Comparison of ENCODE assay signal across 1 cellular context in genomic region chr1:42873670-42874069, GRCh38.
TF ChIP-seq lines count a peak whose summit lies in the region.

No MANE protein-coding gene starts in this region.

TF ChIP-seq in K562, 482 proteins besides CTCF, POLR2A, EP300 and RAD21 (continued from another document and continues in another):
- TF ChIP-seq HINFP (tag; conservative IDR thresholded peaks at IDR 0.05; ENCODE audit: low read depth) (no peak), CBX8 (IDR thresholded peaks at IDR 0.05; ENCODE audit: borderline replicate concordance, extremely low read depth, low read depth, low read length, poor library complexity, severe bottlenecking) (no peak), ZKSCAN1 (IDR thresholded peaks at IDR 0.05; ENCODE audit: low read depth, low read length) (no peak), BRCA1 (IDR thresholded peaks at IDR 0.05) (no peak), BRCA1 (CRISPR knock-in tag; IDR thresholded peaks at IDR 0.05) (no peak), ZNF395 (CRISPR knock-in tag; IDR thresholded peaks at IDR 0.05) (no peak), KDM1A (IDR thresholded peaks at IDR 0.05) (peak; percentile 72 to 82), OTX1 (CRISPR knock-in tag; IDR thresholded peaks at IDR 0.05) (no peak), ZNF212 (CRISPR knock-in tag; IDR thresholded peaks at IDR 0.05) (no peak), GATA2 (CRISPR knock-in tag; IDR thresholded peaks at IDR 0.05) (0 out of 2 replicates have a peak, but pooled peaks have one; percentile 14), HNRNPUL1 (IDR thresholded peaks at IDR 0.05; ENCODE audit: low read length) (no peak), NCOA1 (IDR thresholded peaks at IDR 0.05; ENCODE audit: low read depth) (no peak), MCM5 (IDR thresholded peaks at IDR 0.05; ENCODE audit: low read depth) (no peak), ZBTB17 (CRISPR knock-in tag; IDR thresholded peaks at IDR 0.05) (no peak), CEBPZ (IDR thresholded peaks at IDR 0.05; ENCODE audit: borderline replicate concordance, low read depth, low read length) (no peak), SPI1 (IDR thresholded peaks at IDR 0.05; ENCODE audit: borderline replicate concordance, low read depth, low read length) (peak; percentile 94), FOXO4 (CRISPR knock-in tag; IDR thresholded peaks at IDR 0.05) (no peak), PHF8 (IDR thresholded peaks at IDR 0.05; ENCODE audit: borderline replicate concordance, low read length) (no peak), ZNF175 (CRISPR knock-in tag; IDR thresholded peaks at IDR 0.05; ENCODE audit: low read depth) (no peak), MTA3 (IDR thresholded peaks at IDR 0.05; ENCODE audit: borderline replicate concordance) (no peak), TAL1 (IDR thresholded peaks at IDR 0.05) (peak; percentile 68), ZKSCAN8 (CRISPR knock-in tag; IDR thresholded peaks at IDR 0.05) (no peak), FOXM1 (IDR thresholded peaks at IDR 0.05; ENCODE audit: low read depth) (0 out of 2 replicates have a peak, but pooled peaks have one; percentile 40), FOXM1 (CRISPR knock-in tag; IDR thresholded peaks at IDR 0.05; ENCODE audit: low read depth) (no peak), AFF1 (IDR thresholded peaks at IDR 0.05; ENCODE audit: low read depth in 1 of 2, partially characterized antibody in 2 of 2) (no peak), LCOR (CRISPR knock-in tag; IDR thresholded peaks at IDR 0.05) (no peak), ARID3A (IDR thresholded peaks at IDR 0.05; ENCODE audit: borderline replicate concordance, low read depth, low read length) (no peak), ZNF408 (CRISPR knock-in tag; IDR thresholded peaks at IDR 0.05; ENCODE audit: low read depth) (no peak), XRCC4 (IDR thresholded peaks at IDR 0.05; ENCODE audit: extremely low read depth, insufficient read depth, insufficient read length) (no peak), TEAD4 (IDR thresholded peaks at IDR 0.05; ENCODE audit: low read length) (peak; percentile 72; the same call in 1 of the 2 replicates), TEAD4 (CRISPR knock-in tag; IDR thresholded peaks at IDR 0.05; ENCODE audit: borderline replicate concordance) (no peak), ZNF609 (CRISPR knock-in tag; IDR thresholded peaks at IDR 0.05; ENCODE audit: borderline replicate concordance) (no peak), ZNF586 (CRISPR knock-in tag; conservative IDR thresholded peaks at IDR 0.05) (no peak), KLF13 (tag; IDR thresholded peaks at IDR 0.05; ENCODE audit: borderline replicate concordance, low read depth) (no peak), MLLT1 (IDR thresholded peaks at IDR 0.05) (no peak), RBBP5 (IDR thresholded peaks at IDR 0.05; ENCODE audit: borderline replicate concordance, insufficient read depth, low read length, poor library complexity, severe bottlenecking) (no peak), ZSCAN32 (CRISPR knock-in tag; IDR thresholded peaks at IDR 0.05) (no peak), NBN (IDR thresholded peaks at IDR 0.05; ENCODE audit: low read depth) (no peak; the same call in 1 of the 2 replicates), ZFPM2 (CRISPR knock-in tag; IDR thresholded peaks at IDR 0.05) (no peak), MCM2 (IDR thresholded peaks at IDR 0.05; ENCODE audit: low read depth) (no peak), TCF7L2 (IDR thresholded peaks at IDR 0.05; ENCODE audit: low read depth, low read length) (no peak), SOX6 (IDR thresholded peaks at IDR 0.05) (peak; percentile 86)
